ENCODE assay signal across 20 cellular contexts in genomic region chr14:50345891-50346422, GRCh38. TPM values are rescaled to one million over a fixed set of nuclear protein-coding genes. Genes with fewer than 3 reads are reported as not detected.
DNase-seq lines count a peak whose midpoint lies in the region; FAIRE-seq and TF ChIP-seq lines count a peak whose summit lies in the region.
"Had no signal": no experiment of that assay in that cellular context is flagged by ENCODE, and none has a peak within 500 bp of the region (broad histone marks: within the 10 kb centered on the region; RNA-seq: fewer than 3 reads in every experiment).

No MANE protein-coding gene starts in this region.

- H3K9me3 ChIP-seq in endothelial cell of umbilical vein (replicated peaks; ENCODE audit: control insufficient read depth, insufficient read depth, low read length) (no peaks in the 10 kb centered on the region), parathyroid adenoma (ENCODE audit: control insufficient read depth, low read length) (no peaks in the 10 kb centered on the region), vagina (no peaks in the 10 kb centered on the region), MG63 (no peaks in the 10 kb centered on the region)
- H3K9me3 ChIP-seq: ascending aorta, Caco-2, heart left ventricle had no signal

- H3K36me3 ChIP-seq in endothelial cell of umbilical vein (ENCODE audit: control insufficient read depth in 2 of 2, extremely low read depth in 1 of 2, insufficient read depth in 2 of 2, low read length in 2 of 2) (no peaks in the 10 kb centered on the region), parathyroid adenoma (ENCODE audit: control insufficient read depth, insufficient read depth, low read length) (no peaks in the 10 kb centered on the region), vagina (no peaks in the 10 kb centered on the region), MG63 (no peaks in the 10 kb centered on the region; the same call in 1 of the 2 replicates)
- H3K36me3 ChIP-seq: ascending aorta, heart left ventricle had no signal

- H3K27ac ChIP-seq in endothelial cell of umbilical vein (ENCODE audit: insufficient read depth, low read depth, low read length), result no peak overlapping the region
- H3K27ac ChIP-seq in parathyroid adenoma, result peak overlapping the region; percentile 19
- H3K27ac ChIP-seq in vagina, result peak overlapping the region; percentile 83
- H3K27ac ChIP-seq: 22Rv1, ascending aorta, RWPE1 had no signal

- H3K4me3 ChIP-seq in endothelial cell of umbilical vein (replicated peaks in 1 of 3; ENCODE audit: insufficient read depth in 1 of 3, low read depth in 1 of 3, low read length in 3 of 3) (no peak overlapping the region), parathyroid adenoma (ENCODE audit: low read depth, low read length) (no peak overlapping the region), vagina (no peak overlapping the region), MG63 (no peak overlapping the region)
- H3K4me3 ChIP-seq: ascending aorta, coronary artery, heart left ventricle had no signal

- DNase-seq in NCI-H82 (lab: John Stamatoyannopoulos, UW) (peak; percentile 12), NCI-H82 treated with DMSO at 0.1 percent for 48 hours (lab: John Stamatoyannopoulos, UW; ENCODE audit: unreplicated experiment) (no peak), endothelial cell of umbilical vein (ENCODE audit: low read depth, low spot score) (peak; percentile 58), vagina (ENCODE audit: extremely low spot score in 2 of 2) (no peak), MG63 (no peak), NCI-H1092 treated with DMSO at 0.1 percent for 48 hours (lab: John Stamatoyannopoulos, UW) (no peak), NCI-H446 treated with DMSO at 0.1 percent for 48 hours (lab: John Stamatoyannopoulos, UW) (no peak)
- DNase-seq: activated CD4-positive, CD25-positive, alpha-beta regulatory T cell treated with anti-CD3 and anti-CD28 coated beads, Interleukin-2, amount 50 U/mL, for 72 hours; Caco-2; heart left ventricle; left ventricle myocardium superior; NCI-H1436 treated with DMSO at 0.1 percent for 48 hours; NCI-H526; occipital lobe; right cardiac atrium had no signal

- H3K79me2 ChIP-seq in endothelial cell of umbilical vein (ENCODE audit: control insufficient read depth, insufficient read depth, low read length) (no peaks in the 10 kb centered on the region), parathyroid adenoma (no peaks in the 10 kb centered on the region)

- POLR2A ChIA-PET in endothelial cell of umbilical vein (lab: Charles Lee), result no interaction called here

- H4K20me1 ChIP-seq in endothelial cell of umbilical vein (replicated peaks; ENCODE audit: control insufficient read depth, extremely low read depth, insufficient read depth, low read length), result no peaks in the 10 kb centered on the region

- no peaks in the 10 kb centered on the region for H3K27me3 ChIP-seq in endothelial cell of umbilical vein (ENCODE audit: control insufficient read depth in 2 of 2, insufficient read depth in 2 of 2, low read length in 2 of 2)
- H3K27me3 ChIP-seq in parathyroid adenoma (ENCODE audit: control insufficient read depth, insufficient read depth, low read length), result no peaks in the 10 kb centered on the region
- no peaks in the 10 kb centered on the region for H3K27me3 ChIP-seq in vagina
- no peaks in the 10 kb centered on the region for H3K27me3 ChIP-seq in MG63
- H3K27me3 ChIP-seq: ascending aorta, heart left ventricle had no signal

- peak overlapping the region; percentile 6 for H2AFZ ChIP-seq in endothelial cell of umbilical vein (ENCODE audit: low read depth, low read length)
- H2AFZ ChIP-seq in parathyroid adenoma, result no peak overlapping the region

- dilution Hi-C loops in endothelial cell of umbilical vein (cut with MboI; ENCODE audit: extremely low pct_ligation_motif_present, low sequenced_read_pairs), result no loop called here

- H3K4me1 ChIP-seq in endothelial cell of umbilical vein (ENCODE audit: control insufficient read depth, extremely low read depth, insufficient read depth, low read length) (peaks cover 37% of the 10 kb centered on the region), parathyroid adenoma (peaks cover 11% of the 10 kb centered on the region), vagina (peaks cover 65% of the 10 kb centered on the region)
- H3K4me1 ChIP-seq: ascending aorta had no signal

- no peaks in the 10 kb centered on the region for H3K9me1 ChIP-seq in endothelial cell of umbilical vein (replicated peaks; ENCODE audit: control insufficient read depth, extremely low read depth, insufficient read depth, low read length)

- H3K4me2 ChIP-seq in endothelial cell of umbilical vein (ENCODE audit: insufficient read depth, low read length), result no peak overlapping the region
- no peak overlapping the region for H3K4me2 ChIP-seq in parathyroid adenoma (ENCODE audit: low read length)

- no peak for TF ChIP-seq CTCF in endothelial cell of umbilical vein (IDR thresholded peaks at IDR 0.05; ENCODE audit: extremely low read depth in 1 of 2, insufficient read depth in 1 of 2, low read depth in 1 of 2, low read length in 2 of 2)
- no peak for TF ChIP-seq CTCF in parathyroid adenoma (IDR thresholded peaks at IDR 0.05)
- TF ChIP-seq CTCF in vagina (IDR thresholded peaks at IDR 0.05), result no peak

- TF ChIP-seq POLR2A in endothelial cell of umbilical vein (IDR thresholded peaks at IDR 0.05; ENCODE audit: low read depth, low read length), result no peak
- TF ChIP-seq POLR2A in vagina (IDR thresholded peaks at IDR 0.05), result no peak

- intact Hi-C loops in endothelial cell of umbilical vein (cut with micrococcal nuclease), result no loop called here
- intact Hi-C loops in vagina (cut with DNase I), result loop anchor here (10.0 kb wide), 1 partner anchor 49 kb away; the partner anchor contains the start of gene CDKL1

- no peak for FAIRE-seq in endothelial cell of umbilical vein (lab: Jason Lieb, UNC)

- H3K9ac ChIP-seq in endothelial cell of umbilical vein (replicated peaks; ENCODE audit: extremely low read depth, insufficient read depth, low read length), result no peak overlapping the region
- no peak overlapping the region for H3K9ac ChIP-seq in parathyroid adenoma

- CTCF ChIA-PET in endothelial cell of umbilical vein (lab: Charles Lee), result interaction anchor here (1.2 to 2.2 kb wide), 4 partner anchors 10 to 368 kb away, joined by 3 to 9 read pairs (median 3); no protein-coding TSS in a partner anchor

- no TSS peak for BruUV-seq in endothelial cell of umbilical vein (replicated peaks; lab: Mats Ljungman, UMichigan)

TF ChIP-seq in endothelial cell of umbilical vein, 7 proteins besides CTCF, POLR2A, EP300 and RAD21:
- TF ChIP-seq MAX (IDR thresholded peaks at IDR 0.05; ENCODE audit: insufficient read depth, insufficient read length), result no peak
- TF ChIP-seq FOS (IDR thresholded peaks at IDR 0.05; ENCODE audit: borderline replicate concordance, insufficient read depth, low read length), result no peak
- no peak for TF ChIP-seq JUN (IDR thresholded peaks at IDR 0.05; ENCODE audit: borderline replicate concordance, insufficient read depth, insufficient read length, low read depth)
- no peak for TF ChIP-seq EZH2 (IDR thresholded peaks at IDR 0.05; ENCODE audit: borderline replicate concordance, low read depth, low read length, severe bottlenecking)
- TF ChIP-seq MYC (IDR thresholded peaks at IDR 0.05; ENCODE audit: low read depth, low read length), result no peak
- no peak for TF ChIP-seq GATA2 (IDR thresholded peaks at IDR 0.05; ENCODE audit: insufficient read depth, insufficient read length, low read depth, low read length)
- no peak for TF ChIP-seq POLR2AphosphoS5 (IDR thresholded peaks at IDR 0.05; ENCODE audit: insufficient read depth, low read depth, low read length)

RNA-seq across cellular contexts. Expression of gene DMAC2L, which starts 33.8 kb away (rescaled TPM):
- total RNA-seq in endothelial cell of umbilical vein (7.9 and 13.9 TPM in 2 replicates), vagina (31.4 TPM)
- polyA plus RNA-seq in endothelial cell of umbilical vein, result 16.1 and 19.2 TPM in 2 replicates
- polyA plus RNA-seq in endothelial cell of umbilical vein (2011; cell fraction: cytosol; rRNA removed), result 15.7 and 15.9 TPM in 2 replicates
- 11.9 and 15.9 TPM in 2 replicates for polyA plus RNA-seq in endothelial cell of umbilical vein (2011; cell fraction: nucleus; rRNA removed)
- polyA plus RNA-seq in endothelial cell of umbilical vein (2012), result 9.0 and 9.6 TPM in 2 replicates
- 8.3 and 15.5 TPM in 2 replicates for polyA minus RNA-seq in endothelial cell of umbilical vein
- 6.1 TPM for polyA minus RNA-seq in endothelial cell of umbilical vein (2011; cell fraction: cytosol; rRNA and poly(A)+ RNA removed)
- 10.9 and 17.3 TPM in 2 replicates for polyA minus RNA-seq in endothelial cell of umbilical vein (2011; cell fraction: nucleus; rRNA and poly(A)+ RNA removed)
- total RNA-seq in MG63 (2014; rRNA removed; shearing (Covaris generic); ENCODE audit: low replicate concordance), result 4.6 and 6.4 TPM in 2 replicates

RNA-seq across cellular contexts. Expression of gene L2HGDH, which starts 33.9 kb away (rescaled TPM):
- total RNA-seq in endothelial cell of umbilical vein (5.3 and 5.4 TPM in 2 replicates), vagina (5.6 TPM)
- polyA plus RNA-seq in endothelial cell of umbilical vein, result 2.1 and 2.5 TPM in 2 replicates
- polyA plus RNA-seq in endothelial cell of umbilical vein (2011; cell fraction: cytosol; rRNA removed), result 2.5 TPM in 2 replicates
- polyA plus RNA-seq in endothelial cell of umbilical vein (2011; cell fraction: nucleus; rRNA removed), result 2.1 and 2.6 TPM in 2 replicates
- 3.6 and 4.0 TPM in 2 replicates for polyA plus RNA-seq in endothelial cell of umbilical vein (2012)
- polyA minus RNA-seq in endothelial cell of umbilical vein, result 2.1 and 2.4 TPM in 2 replicates
- polyA minus RNA-seq in endothelial cell of umbilical vein (2011; cell fraction: cytosol; rRNA and poly(A)+ RNA removed), result 11.7 TPM
- 4.0 and 4.7 TPM in 2 replicates for polyA minus RNA-seq in endothelial cell of umbilical vein (2011; cell fraction: nucleus; rRNA and poly(A)+ RNA removed)
- 10.4 and 12.5 TPM in 2 replicates for total RNA-seq in MG63 (2014; rRNA removed; shearing (Covaris generic); ENCODE audit: low replicate concordance)

RNA-seq across cellular contexts. Expression of gene CDKL1, which starts 50.7 kb away (rescaled TPM):
- total RNA-seq in endothelial cell of umbilical vein (9.7 and 14.2 TPM in 2 replicates), vagina (30.7 TPM)
- polyA plus RNA-seq in endothelial cell of umbilical vein, result 1.6 and 2.6 TPM in 2 replicates
- polyA plus RNA-seq in endothelial cell of umbilical vein (2011; cell fraction: cytosol; rRNA removed), result 2.0 and 2.9 TPM in 2 replicates
- 3.6 and 3.8 TPM in 2 replicates for polyA plus RNA-seq in endothelial cell of umbilical vein (2011; cell fraction: nucleus; rRNA removed)
- polyA plus RNA-seq in endothelial cell of umbilical vein (2012), result 4.2 and 9.2 TPM in 2 replicates
- 4.1 and 15.8 TPM in 2 replicates for polyA minus RNA-seq in endothelial cell of umbilical vein
- polyA minus RNA-seq in endothelial cell of umbilical vein (2011; cell fraction: cytosol; rRNA and poly(A)+ RNA removed), result 4.8 TPM
- 8.3 and 19.3 TPM in 2 replicates for polyA minus RNA-seq in endothelial cell of umbilical vein (2011; cell fraction: nucleus; rRNA and poly(A)+ RNA removed)
- total RNA-seq in MG63 (2014; rRNA removed; shearing (Covaris generic); ENCODE audit: low replicate concordance), result 4.7 and 15.2 TPM in 2 replicates

Comparison
In these comparisons a context has a peak if more than half of its experiments do, and no peak if none do; other contexts are left out.
1. DNase-seq: peak in NCI-H82 (single experiment) and endothelial cell of umbilical vein (single experiment); none in NCI-H82 treated with DMSO at 0.1 percent for 48 hours (single experiment), vagina (0 of 2), MG63 (single experiment), NCI-H1092 treated with DMSO at 0.1 percent for 48 hours (single experiment) and NCI-H446 treated with DMSO at 0.1 percent for 48 hours (single experiment).